ENCODE assay signal across 8 cellular contexts in the genomic region with DNA sequence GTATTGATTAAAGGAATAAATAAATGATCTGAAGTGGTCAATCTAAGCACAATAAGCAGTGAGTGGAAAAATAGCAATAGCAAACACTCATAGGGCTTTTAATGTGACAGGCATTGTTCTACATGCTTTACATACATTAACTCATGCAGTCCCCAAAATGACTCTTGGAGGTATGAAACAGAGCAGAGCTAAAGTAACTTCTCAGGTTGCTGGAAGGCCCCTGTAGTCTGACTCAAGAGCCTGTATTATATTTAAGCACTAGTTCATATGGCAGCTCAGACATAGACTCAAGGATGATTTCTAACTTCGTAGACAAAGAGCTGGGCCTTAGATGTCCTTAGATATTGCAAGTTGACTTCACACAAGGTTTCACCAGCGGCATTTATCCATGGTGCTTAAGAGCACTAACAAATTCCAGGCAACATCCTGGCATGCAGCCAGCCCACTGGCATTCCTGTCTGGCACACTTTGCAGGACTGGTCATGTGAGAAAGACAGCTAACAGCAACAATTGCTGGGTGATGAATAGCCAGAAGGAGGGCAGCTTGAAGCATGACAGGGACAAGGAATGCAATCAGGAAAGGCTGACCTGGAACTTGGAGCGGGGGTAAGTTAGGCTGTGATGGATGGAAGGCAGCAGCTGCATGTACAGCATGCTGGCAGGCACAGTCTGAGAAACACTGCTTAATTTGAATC. TPM values are rescaled to one million over a fixed set of nuclear protein-coding genes. Genes with fewer than 3 reads are reported as not detected.
A peak's percentile ranks its signal among the peaks of the same experiment; 100 is the strongest.
DNase-seq lines count a peak whose midpoint lies in the region; ATAC-seq and TF ChIP-seq lines count a peak whose summit lies in the region.

No MANE protein-coding gene starts in this region.

- no peak overlapping the region for H3K4me3 ChIP-seq in adrenal gland
- no peak overlapping the region for H3K4me3 ChIP-seq in transverse colon

- intact Hi-C loops in adrenal gland (cut with DNase I) (no loop called here), transverse colon (cut with DNase I; ENCODE audit: low total_unique reads) (no loop called here)

- no peaks in the 10 kb centered on the region for H3K9me3 ChIP-seq in adrenal gland (replicated peaks in 1 of 3)
- no peaks in the 10 kb centered on the region for H3K9me3 ChIP-seq in transverse colon

- ATAC-seq in GM19023 (IDR thresholded peaks at IDR 0.05; ENCODE audit: unreplicated experiment) (no peak), HG02938 (IDR thresholded peaks at IDR 0.05; ENCODE audit: unreplicated experiment) (no peak)

- no peak overlapping the region for H3K27ac ChIP-seq in adrenal gland
- H3K27ac ChIP-seq in transverse colon, result no peak overlapping the region

- H3K4me1 ChIP-seq in adrenal gland (replicated peaks in 1 of 2) (no peaks in the 10 kb centered on the region), transverse colon (no peaks in the 10 kb centered on the region)

- no peak for TF ChIP-seq EP300 in transverse colon (IDR thresholded peaks at IDR 0.05; ENCODE audit: low read depth)

- H3K36me3 ChIP-seq in adrenal gland (replicated peaks in 1 of 2), result no peaks in the 10 kb centered on the region
- no peaks in the 10 kb centered on the region for H3K36me3 ChIP-seq in transverse colon

- TF ChIP-seq POLR2A in adrenal gland (IDR thresholded peaks at IDR 0.05), result no peak
- no peak for TF ChIP-seq POLR2A in transverse colon (IDR thresholded peaks at IDR 0.05)

- H3K27me3 ChIP-seq in adrenal gland (no peaks in the 10 kb centered on the region), transverse colon (no peaks in the 10 kb centered on the region)

- no peak for TF ChIP-seq CTCF in adrenal gland (IDR thresholded peaks at IDR 0.05)
- TF ChIP-seq CTCF in transverse colon (IDR thresholded peaks at IDR 0.05), result no peak

- WGBS in adrenal gland, 4 donors, result 49 to 79% (median 53%) methylated on average over 3 of the region's 3 CpGs
- 59% methylated on average over 3 of the region's 3 CpGs; no CpG with 5 or more reads in 1 of the 2 donors for WGBS in transverse colon (ENCODE audit: low coverage in 1 of 2), 2 donors

- in situ Hi-C loops in transverse colon (cut with MboI; ENCODE audit: low pct_ligation_motif_present in 1 of 4, low pct_unique_long_range_greater_than_20kb in 1 of 4, low sequenced_read_pairs in 3 of 4), result no loop called here

- peak; percentile 3 to 35 for DNase-seq in NCI-H526 (lab: John Stamatoyannopoulos, UW)
- DNase-seq in NCI-H526 treated with DMSO at 0.1 percent for 48 hours (lab: John Stamatoyannopoulos, UW), result no peak
- DNase-seq in adrenal gland, result peak; percentile 51 to 93 (median 86)
- peak; percentile 52 for DNase-seq in iPS-NIHi11 (ENCODE audit: low spot score)
- DNase-seq in transverse colon, result peak; percentile 67
- no peak for DNase-seq in NCI-H2081 treated with DMSO at 0.1 percent for 48 hours (lab: John Stamatoyannopoulos, UW)

RNA-seq across cellular contexts. Expression of a gene that starts 22.9 kb away (rescaled TPM):
- total RNA-seq in adrenal gland (100 to 1,000 TPM in 7 of 8 donors, 10 to 100 TPM in 1; 98.0 to 198 (median 154) TPM), transverse colon (100 to 1,000 TPM; 101 to 279 (median 129) TPM)
- 100 to 1,000 TPM in 1 of 3 donors, 10 to 100 TPM in 2; 60.4 to 195 (median 73.8) TPM for polyA plus RNA-seq in adrenal gland

Comparison
In these comparisons a context has a peak if more than half of its experiments do, and no peak if none do; other contexts are left out.
1. DNase-seq: peak in NCI-H526 (2 of 2), adrenal gland (7 of 7), iPS-NIHi11 (single experiment) and transverse colon (single experiment); none in NCI-H526 treated with DMSO at 0.1 percent for 48 hours (single experiment) and NCI-H2081 treated with DMSO at 0.1 percent for 48 hours (single experiment).